In genomic region chr3:121165397-121165837, GRCh38 we compare ENCODE assay signal across 19 cellular contexts.
"Had no signal": no experiment of that assay in that cellular context is flagged by ENCODE, and none has a peak within 500 bp of the region (broad histone marks: within the 10 kb centered on the region; RNA-seq: fewer than 3 reads in every experiment).

No MANE protein-coding gene starts in this region.

- H3K36me3 ChIP-seq: neutrophil, stomach had no signal

- H3K9me3 ChIP-seq: mucosa of descending colon, neutrophil, testis had no signal

- H3K27ac ChIP-seq: foreskin keratinocyte, neutrophil, parathyroid adenoma, stomach, testis, VCaP had no signal

- DNase-seq: activated CD4-positive, alpha-beta T cell treated with anti-CD3 and anti-CD28 coated beads, Interleukin-2, amount 50 U/mL, for 48 hours; activated naive CD4-positive, alpha-beta T cell treated with Interleukin-2 at 50 U/mL for 16 hours; activated naive CD8-positive, alpha-beta T cell treated with anti-CD3 and anti-CD28 coated beads, Interleukin-2, amount 50 U/mL, for 24 hours; aorta; cerebellar nuclear complex; effector CD8-positive, alpha-beta T cell; foreskin keratinocyte; glutamatergic neuron; mucosa of descending colon; naive thymus-derived CD8-positive, alpha-beta T cell; stimulated activated CD4-positive, alpha-beta T cell treated with anti-CD3 and anti-CD28 coated beads, Interleukin-12 subunit alpha, Interleukin-12 subunit beta, amount 100 ng/mL, for 4 hours; stimulated activated CD4-positive, alpha-beta T cell treated with anti-CD3 and anti-CD28 coated beads, Interleukin-2, amount 100 ng/mL, for 24 hours; stomach; testis had no signal

- ATAC-seq: activated naive CD8-positive, alpha-beta T cell treated with anti-CD3 and anti-CD28 coated beads, Interleukin-2, amount 50 U/mL, for 24 hours; activated T-helper 17 cell treated with anti-CD3 and anti-CD28 coated beads, Interleukin-2, amount 50 U/mL, for 72 hours; foreskin keratinocyte; mucosa of descending colon; naive thymus-derived CD8-positive, alpha-beta T cell had no signal

- H3K9ac ChIP-seq: parathyroid adenoma had no signal

- H3K79me2 ChIP-seq: parathyroid adenoma had no signal

- H3K4me3 ChIP-seq: lung, mucosa of descending colon, stomach, testis had no signal

- H2AFZ ChIP-seq: parathyroid adenoma had no signal

- H3K4me1 ChIP-seq: foreskin keratinocyte, parathyroid adenoma, stomach, testis had no signal

- H3K27me3 ChIP-seq: foreskin keratinocyte, neutrophil, stomach, testis had no signal
